28 cellular contexts compared by ENCODE assay signal in genomic region chr11:59069082-59069481, GRCh38. TPM values are rescaled to one million over a fixed set of nuclear protein-coding genes. Genes with fewer than 3 reads are reported as not detected.
A peak's percentile ranks its signal among the peaks of the same experiment; 100 is the strongest.
DNase-seq lines count a peak whose midpoint lies in the region; ATAC-seq, FAIRE-seq and TF ChIP-seq lines count a peak whose summit lies in the region.
"Had no signal": no experiment of that assay in that cellular context is flagged by ENCODE, and none has a peak within 500 bp of the region (broad histone marks: within the 10 kb centered on the region; RNA-seq: fewer than 3 reads in every experiment).

No MANE protein-coding gene starts in this region.

- H3K79me2 ChIP-seq in mammary epithelial cell (ENCODE audit: insufficient read depth, low read length) (no peaks in the 10 kb centered on the region), keratinocyte (ENCODE audit: control insufficient read depth, insufficient read depth, low read length) (no peaks in the 10 kb centered on the region)

- TF ChIP-seq CTCF in mammary epithelial cell (conservative IDR thresholded peaks at IDR 0.05 in 1 of 2, IDR thresholded peaks at IDR 0.05 in 1 of 2; ENCODE audit: extremely low read depth in 1 of 2, insufficient read depth in 1 of 2, low read depth in 1 of 2, low read length in 2 of 2) (no peak), breast epithelium (IDR thresholded peaks at IDR 0.05) (no peak), RWPE2 (IDR thresholded peaks at IDR 0.05; ENCODE audit: poor library complexity, severe bottlenecking) (no peak), keratinocyte (optimal IDR thresholded peaks at IDR 0.05 in 1 of 3, IDR thresholded peaks at IDR 0.05 in 1 of 3, conservative IDR thresholded peaks at IDR 0.05 in 1 of 3; ENCODE audit: extremely low read depth in 1 of 3, insufficient read depth in 2 of 3, low read length in 3 of 3) (no peak)

- H2AFZ ChIP-seq in mammary epithelial cell (ENCODE audit: low read depth, low read length) (no peak overlapping the region), keratinocyte (ENCODE audit: control insufficient read depth, low read length) (no peak overlapping the region)

- FAIRE-seq in keratinocyte (lab: Jason Lieb, UNC) = peak; percentile 61
- FAIRE-seq: D721Med, GM12878 had no signal

- H3K4me3 ChIP-seq in mammary epithelial cell (replicated peaks in 1 of 3; ENCODE audit: insufficient read depth in 1 of 3, low read depth in 2 of 3, low read length in 3 of 3) (no peak overlapping the region), breast epithelium (no peak overlapping the region), RWPE2 (ENCODE audit: severe bottlenecking) (no peak overlapping the region), keratinocyte (ENCODE audit: control insufficient read depth in 2 of 3, extremely low read depth in 1 of 3, insufficient read depth in 2 of 3, low read depth in 1 of 3, low read length in 3 of 3) (no peak overlapping the region)
- H3K4me3 ChIP-seq: BLaER1, GM12878, SJSA1 had no signal

- no peaks in the 10 kb centered on the region for H3K9me1 ChIP-seq in keratinocyte (ENCODE audit: control insufficient read depth, extremely low read depth, insufficient read depth, low read length)

- H3K9me3 ChIP-seq in mammary epithelial cell (replicated peaks; ENCODE audit: insufficient read depth, low read length) (no peaks in the 10 kb centered on the region), breast epithelium (no peaks in the 10 kb centered on the region), RWPE2 (ENCODE audit: severe bottlenecking) (no peaks in the 10 kb centered on the region), keratinocyte (ENCODE audit: control insufficient read depth, low read depth, low read length) (no peaks in the 10 kb centered on the region)
- H3K9me3 ChIP-seq: BLaER1, SJSA1 had no signal

- TF ChIP-seq POLR2A in breast epithelium (IDR thresholded peaks at IDR 0.05) = no peak

- no peak overlapping the region for H3K4me2 ChIP-seq in mammary epithelial cell (ENCODE audit: insufficient read depth, low read depth, low read length)
- no peak overlapping the region for H3K4me2 ChIP-seq in keratinocyte (ENCODE audit: control insufficient read depth, extremely low read depth, insufficient read depth, low read depth, low read length)
- H3K4me2 ChIP-seq: BLaER1 had no signal

- CTCF ChIA-PET in mammary epithelial cell (lab: Charles Lee; ENCODE audit: low non-redundant PET) = no interaction called here

- ATAC-seq in RWPE2 (ENCODE audit: low read depth) (0 out of 3 replicates have a peak, but pooled peaks have one; percentile 17), HG03196 (IDR thresholded peaks at IDR 0.05; ENCODE audit: unreplicated experiment) (no peak), GM18861 (IDR thresholded peaks at IDR 0.05; ENCODE audit: unreplicated experiment) (no peak), GM19035 (IDR thresholded peaks at IDR 0.05; ENCODE audit: unreplicated experiment) (no peak)
- ATAC-seq: GM12878, Right ventricle myocardium inferior had no signal

- in situ Hi-C loops in mammary epithelial cell (cut with MboI; ENCODE audit: low sequenced_read_pairs in 2 of 2) = no loop called here

- peak; percentile 18 for DNase-seq in mammary epithelial cell
- DNase-seq in breast epithelium (ENCODE audit: low spot score in 2 of 2) = no peak
- DNase-seq in RWPE2 (ENCODE audit: low spot score) = no peak
- DNase-seq in keratinocyte (ENCODE audit: low read depth, low spot score) = no peak
- DNase-seq: CD4-positive, CD25-positive, alpha-beta regulatory T cell; GDM1; Karpas-422; NCI-H1092; NCI-H1417 treated with DMSO at 0.1 percent for 48 hours; NCI-H1694 treated with DMSO at 0.1 percent for 48 hours; NCI-H2081 treated with DMSO at 0.1 percent for 48 hours; NCI-H2171; NCI-H226; NCI-H510A; NCI-H69; OCI-M1 had no signal

- peaks cover 8% of the 10 kb centered on the region for H3K27me3 ChIP-seq in mammary epithelial cell (ENCODE audit: insufficient read depth, low read length)
- no peaks in the 10 kb centered on the region for H3K27me3 ChIP-seq in breast epithelium
- peaks cover 11% of the 10 kb centered on the region for H3K27me3 ChIP-seq in RWPE2 (ENCODE audit: insufficient read depth, poor library complexity, severe bottlenecking)
- H3K27me3 ChIP-seq in keratinocyte (ENCODE audit: control insufficient read depth, extremely low read depth, insufficient read depth, low read length) = peaks cover 5% of the 10 kb centered on the region
- H3K27me3 ChIP-seq: BLaER1 had no signal

- dilution Hi-C loops in mammary epithelial cell (cut with HindIII; ENCODE audit: low sequenced_read_pairs) = no loop called here
- dilution Hi-C loops in keratinocyte (cut with MboI; ENCODE audit: extremely low pct_ligation_motif_present, low sequenced_read_pairs) = no loop called here

- no TSS peak for BruUV-seq in mammary epithelial cell (replicated peaks; lab: Mats Ljungman, UMichigan)

- WGBS in mammary epithelial cell (ENCODE audit: low coverage, missing lambda C conversion rate) = 75% methylated on average over 1 of the region's 1 CpG

- H3K27ac ChIP-seq in mammary epithelial cell (ENCODE audit: insufficient read depth, low read depth, low read length) (no peak overlapping the region), breast epithelium (no peak overlapping the region), RWPE2 (ENCODE audit: poor library complexity, severe bottlenecking) (no peak overlapping the region), keratinocyte (ENCODE audit: control insufficient read depth, insufficient read depth, low read length) (no peak overlapping the region)
- H3K27ac ChIP-seq: BLaER1, HL-60, SJSA1 had no signal

- H4K20me1 ChIP-seq in mammary epithelial cell (ENCODE audit: insufficient read depth, low read length) (no peaks in the 10 kb centered on the region), keratinocyte (ENCODE audit: control insufficient read depth, extremely low read depth, insufficient read depth, low read length) (no peaks in the 10 kb centered on the region)
- H4K20me1 ChIP-seq: BLaER1 had no signal

- no peak overlapping the region for H3K9ac ChIP-seq in mammary epithelial cell (ENCODE audit: insufficient read depth, low read length)
- no peak overlapping the region for H3K9ac ChIP-seq in keratinocyte (ENCODE audit: control insufficient read depth, extremely low read depth, insufficient read depth, low read length)
- H3K9ac ChIP-seq: BLaER1 had no signal

- H3K4me1 ChIP-seq in mammary epithelial cell (ENCODE audit: insufficient read depth, low read length) (no peaks in the 10 kb centered on the region), breast epithelium (no peaks in the 10 kb centered on the region), RWPE2 (ENCODE audit: insufficient read depth, poor library complexity, severe bottlenecking) (no peaks in the 10 kb centered on the region), keratinocyte (ENCODE audit: control insufficient read depth, extremely low read depth, insufficient read depth, low read length) (no peaks in the 10 kb centered on the region)
- H3K4me1 ChIP-seq: SJSA1 had no signal

- H3K36me3 ChIP-seq in mammary epithelial cell (ENCODE audit: insufficient read depth, low read length) = no peaks in the 10 kb centered on the region
- no peaks in the 10 kb centered on the region for H3K36me3 ChIP-seq in breast epithelium
- H3K36me3 ChIP-seq in RWPE2 (ENCODE audit: low read depth) = no peaks in the 10 kb centered on the region
- H3K36me3 ChIP-seq in keratinocyte (ENCODE audit: control insufficient read depth in 2 of 2, extremely low read depth in 1 of 2, insufficient read depth in 2 of 2, low read length in 2 of 2) = no peaks in the 10 kb centered on the region
- H3K36me3 ChIP-seq: BLaER1, SJSA1 had no signal

- intact Hi-C loops in mammary epithelial cell (cut with micrococcal nuclease) (no loop called here), breast epithelium (cut with DNase I; ENCODE audit: low total_unique reads) (no loop called here)

RNA-seq across cellular contexts. Expression of gene GLYATL1B, which starts 17.0 kb away (rescaled TPM):
- not detected for total RNA-seq in mammary epithelial cell
- not detected for polyA plus RNA-seq in mammary epithelial cell
- polyA minus RNA-seq in mammary epithelial cell = not detected
- total RNA-seq in breast epithelium = not detected
- not detected in 3 replicates for polyA plus RNA-seq in keratinocyte
- polyA plus RNA-seq in keratinocyte (2011; ENCODE audit: low read depth) = not detected
- not detected in 2 replicates for polyA plus RNA-seq in keratinocyte (2011; cell fraction: cytosol; rRNA removed)
- not detected in 2 replicates for polyA plus RNA-seq in keratinocyte (2011; cell fraction: nucleus; rRNA removed)
- polyA plus RNA-seq in keratinocyte (2012; ENCODE audit: low replicate concordance) = not detected in 2 replicates
- not detected in 3 replicates for polyA minus RNA-seq in keratinocyte
- not detected for polyA minus RNA-seq in keratinocyte (2011; cell fraction: cytosol; rRNA and poly(A)+ RNA removed)
- polyA minus RNA-seq in keratinocyte (2011; cell fraction: nucleus; rRNA and poly(A)+ RNA removed) = not detected in 2 replicates
- total RNA-seq: A172; CD4-positive, CD25-positive, alpha-beta regulatory T cell; H4; HT-29; Right ventricle myocardium inferior; SJSA1 had no signal
- polyA plus RNA-seq: CD4-positive, CD25-positive, alpha-beta regulatory T cell had no signal

RNA-seq across cellular contexts. Expression of gene FAM111B, which starts 38.0 kb away (rescaled TPM):
- total RNA-seq in mammary epithelial cell (10 to 100 TPM in 1 of 2 donors, 1 to 10 TPM in 1; 3.2 to 19.3 TPM), breast epithelium (under 1 TPM; 0.32 to 0.66 (median 0.44) TPM)
- polyA plus RNA-seq in mammary epithelial cell (14.4 TPM), keratinocyte (0.54 to 5.3 TPM (median 4.9 TPM) in 3 replicates)
- polyA minus RNA-seq in mammary epithelial cell (11.1 TPM), keratinocyte (0.53 to 9.1 TPM (median 2.4 TPM) in 3 replicates)
- polyA plus RNA-seq in keratinocyte (2011; ENCODE audit: low read depth) = 0.15 TPM
- 0.66 and 1.9 TPM in 2 replicates for polyA plus RNA-seq in keratinocyte (2011; cell fraction: cytosol; rRNA removed)
- polyA plus RNA-seq in keratinocyte (2011; cell fraction: nucleus; rRNA removed) = 0.64 and 1.1 TPM in 2 replicates
- polyA plus RNA-seq in keratinocyte (2012; ENCODE audit: low replicate concordance) = 0.11 and 5.4 TPM in 2 replicates
- 1.3 TPM for polyA minus RNA-seq in keratinocyte (2011; cell fraction: cytosol; rRNA and poly(A)+ RNA removed)
- polyA minus RNA-seq in keratinocyte (2011; cell fraction: nucleus; rRNA and poly(A)+ RNA removed) = 0.62 and 1.3 TPM in 2 replicates
